In genomic region chr20:43926691-43927090, GRCh38 we compare ENCODE assay signal across 16 cellular contexts. TPM values are rescaled to one million over a fixed set of nuclear protein-coding genes. Genes with fewer than 3 reads are reported as not detected.
A peak's percentile ranks its signal among the peaks of the same experiment; 100 is the strongest.
DNase-seq lines count a peak whose midpoint lies in the region; ATAC-seq and TF ChIP-seq lines count a peak whose summit lies in the region.
"Had no signal": no experiment of that assay in that cellular context is flagged by ENCODE, and none has a peak within 500 bp of the region (broad histone marks: within the 10 kb centered on the region; RNA-seq: fewer than 3 reads in every experiment).

No MANE protein-coding gene starts in this region.

- H4K20me1 ChIP-seq in BLaER1: no peaks in the 10 kb centered on the region

- 47% methylated on average over 5 of the region's 5 CpGs for WGBS in prostate gland

- H3K4me2 ChIP-seq in BLaER1: peak overlapping the region; percentile 74

- H3K4me1 ChIP-seq in BLaER1 (peaks cover 27% of the 10 kb centered on the region), Panc1 (ENCODE audit: control insufficient read depth, insufficient read depth, low read length) (peaks cover 75% of the 10 kb centered on the region), prostate gland (replicated peaks) (no peaks in the 10 kb centered on the region)
- H3K4me1 ChIP-seq in CD8-positive, alpha-beta T cell (ENCODE audit: insufficient read depth, low read length): peaks cover 31% of the 10 kb centered on the region

- H3K27ac Mint-ChIP-seq in CD8-positive, alpha-beta T cell: no peak overlapping the region
- no peak overlapping the region for H3K27ac Mint-ChIP-seq in naive thymus-derived CD8-positive, alpha-beta T cell

- no peaks in the 10 kb centered on the region for H3K36me3 Mint-ChIP-seq in CD8-positive, alpha-beta T cell
- H3K36me3 Mint-ChIP-seq in naive thymus-derived CD8-positive, alpha-beta T cell: no peaks in the 10 kb centered on the region

- POLR2A ChIA-PET in CD8-positive, alpha-beta T cell (lab: Charles Lee): interaction anchor here (0.5 to 0.6 kb wide), 2 partner anchors 9 to 328 kb away, joined by 3 read pairs; no protein-coding TSS in a partner anchor
- POLR2A ChIA-PET in Panc1 (lab: Charles Lee): no interaction called here
- POLR2A ChIA-PET in naive thymus-derived CD8-positive, alpha-beta T cell (lab: Charles Lee): no interaction called here

- TF ChIP-seq POLR2A in prostate gland (IDR thresholded peaks at IDR 0.05): no peak

- H3K27me3 Mint-ChIP-seq in CD8-positive, alpha-beta T cell (ENCODE audit: low read depth): peaks cover 24% of the 10 kb centered on the region
- peaks cover 9 to 51% (median 24%) of the 10 kb centered on the region in 5 donors for H3K27me3 Mint-ChIP-seq in naive thymus-derived CD8-positive, alpha-beta T cell

- no TSS peak for BruUV-seq in Panc1 (replicated peaks; lab: Mats Ljungman, UMichigan)

- no peak overlapping the region for H3K9ac ChIP-seq in BLaER1

- no peak for DNase-seq in CD8-positive, alpha-beta T cell
- DNase-seq in Panc1 (ENCODE audit: low read depth, low spot score): no peak
- no peak for DNase-seq in naive thymus-derived CD8-positive, alpha-beta T cell
- no peak for DNase-seq in prostate gland (ENCODE audit: low spot score)
- no peak for DNase-seq in HuH-7.5 (ENCODE audit: low spot score)
- DNase-seq: BE2C, H7, MV-4-11, NCI-H1436, NCI-H2029 treated with DMSO at 0.1 percent for 48 hours, NCI-H510A treated with DMSO at 0.1 percent for 48 hours, NCI-H82, PC-3 had no signal

- no peaks in the 10 kb centered on the region for H3K27me3 ChIP-seq in BLaER1
- H3K27me3 ChIP-seq in CD8-positive, alpha-beta T cell (ENCODE audit: insufficient read depth, low read length): no peaks in the 10 kb centered on the region
- H3K27me3 ChIP-seq in Panc1 (ENCODE audit: control insufficient read depth, insufficient read depth, low read length): no peaks in the 10 kb centered on the region
- H3K27me3 ChIP-seq in prostate gland (replicated peaks; ENCODE audit: insufficient read depth): no peaks in the 10 kb centered on the region
- H3K27me3 ChIP-seq: BE2C, SJSA1 had no signal

- CTCF ChIA-PET in CD8-positive, alpha-beta T cell (lab: Charles Lee): interaction anchor here (1.1 to 1.5 kb wide), 4 partner anchors 16 to 153 kb away, joined by 3 to 6 read pairs (median 3); no protein-coding TSS in a partner anchor
- CTCF ChIA-PET in Panc1 (lab: Charles Lee): interaction anchor here (1.0 kb wide), 1 partner anchor 9 kb away, joined by 7 read pairs; no protein-coding TSS in a partner anchor

- no peaks in the 10 kb centered on the region for H3K9me3 ChIP-seq in BLaER1
- H3K9me3 ChIP-seq in CD8-positive, alpha-beta T cell (ENCODE audit: low read length): no peaks in the 10 kb centered on the region
- no peaks in the 10 kb centered on the region for H3K9me3 ChIP-seq in Panc1 (ENCODE audit: control insufficient read depth, insufficient read depth, low read depth, low read length)
- H3K9me3 ChIP-seq in prostate gland: no peaks in the 10 kb centered on the region
- H3K9me3 ChIP-seq: BE2C, SJSA1 had no signal

- H3K4me3 Mint-ChIP-seq in CD8-positive, alpha-beta T cell: peak overlapping the region; percentile 44
- H3K4me3 Mint-ChIP-seq in naive thymus-derived CD8-positive, alpha-beta T cell: peak overlapping the region in 6 of 10 donors; percentile 33 to 84 (median 73)

- no peaks in the 10 kb centered on the region for H3K9me3 Mint-ChIP-seq in CD8-positive, alpha-beta T cell
- no peaks in the 10 kb centered on the region for H3K9me3 Mint-ChIP-seq in naive thymus-derived CD8-positive, alpha-beta T cell

- H3K4me3 ChIP-seq in BLaER1: no peak overlapping the region
- no peak overlapping the region for H3K4me3 ChIP-seq in CD8-positive, alpha-beta T cell (ENCODE audit: low read depth, low read length)
- no peak overlapping the region for H3K4me3 ChIP-seq in Panc1 (ENCODE audit: low read depth in 2 of 2, low read length in 2 of 2)
- no peak overlapping the region for H3K4me3 ChIP-seq in prostate gland
- H3K4me3 ChIP-seq: SJSA1 had no signal

- no peak for TF ChIP-seq CTCF in CD8-positive, alpha-beta T cell (IDR thresholded peaks at IDR 0.05)
- no peak for TF ChIP-seq CTCF in Panc1 (IDR thresholded peaks at IDR 0.05)
- TF ChIP-seq CTCF in prostate gland (IDR thresholded peaks at IDR 0.05): no peak

- H3K4me1 Mint-ChIP-seq in CD8-positive, alpha-beta T cell (ENCODE audit: low read depth): peaks cover 43% of the 10 kb centered on the region
- peaks cover 28 to 54% (median 47%) of the 10 kb centered on the region in 4 donors for H3K4me1 Mint-ChIP-seq in naive thymus-derived CD8-positive, alpha-beta T cell

- in situ Hi-C loops in Panc1 (cut with HindIII; ENCODE audit: low pct_unique_long_range_greater_than_20kb, low sequenced_read_pairs): no loop called here

- intact Hi-C loops in CD8-positive, alpha-beta T cell (cut with DNase I, micrococcal nuclease): loop anchor here in 1 of 2 experiments (5.0 kb wide), 1 partner anchor 41 kb away; no protein-coding TSS in a partner anchor
- intact Hi-C loops in Panc1 (cut with micrococcal nuclease; ENCODE audit: unreplicated experiment) (no loop called here), prostate gland (cut with DNase I) (no loop called here)

- H3K36me3 ChIP-seq in BLaER1: no peaks in the 10 kb centered on the region
- no peaks in the 10 kb centered on the region for H3K36me3 ChIP-seq in CD8-positive, alpha-beta T cell (ENCODE audit: insufficient read depth, low read length)
- H3K36me3 ChIP-seq in Panc1 (ENCODE audit: control insufficient read depth, insufficient read depth, low read length): no peaks in the 10 kb centered on the region
- no peaks in the 10 kb centered on the region for H3K36me3 ChIP-seq in prostate gland
- H3K36me3 ChIP-seq: BE2C had no signal

- ATAC-seq in CD8-positive, alpha-beta T cell: no peak
- no peak for ATAC-seq in Panc1
- no peak for ATAC-seq in naive thymus-derived CD8-positive, alpha-beta T cell
- ATAC-seq in HG02852 (IDR thresholded peaks at IDR 0.05; ENCODE audit: unreplicated experiment): no peak

- H3K27ac ChIP-seq in BLaER1: no peak overlapping the region
- H3K27ac ChIP-seq in CD8-positive, alpha-beta T cell (ENCODE audit: low read depth, low read length): no peak overlapping the region
- peak overlapping the region; percentile 72 for H3K27ac ChIP-seq in Panc1 (ENCODE audit: low read length)
- no peak overlapping the region for H3K27ac ChIP-seq in prostate gland

RNA-seq across cellular contexts. Expression of gene TOX2, which starts 12.0 kb away (rescaled TPM):
- 1 to 10 TPM; 1.7 to 1.8 TPM for total RNA-seq in CD8-positive, alpha-beta T cell
- total RNA-seq in Panc1 (2021; ENCODE audit: unreplicated experiment): 85.4 TPM
- polyA plus RNA-seq in Panc1 (2012; ENCODE audit: insufficient read length): 137 TPM
- total RNA-seq in naive thymus-derived CD8-positive, alpha-beta T cell: 1 to 10 TPM in 1 of 2 experiments, under 1 TPM in 1; 0.31 to 1.2 TPM
- 1 to 10 TPM in 2 of 3 donors, under 1 TPM in 1; 0.89 to 1.3 (median 1.2) TPM for polyA plus RNA-seq in naive thymus-derived CD8-positive, alpha-beta T cell
- total RNA-seq in prostate gland: 10 to 100 TPM in 1 of 2 donors, 1 to 10 TPM in 1; 8.8 to 52.8 TPM
